In the genomic region with DNA sequence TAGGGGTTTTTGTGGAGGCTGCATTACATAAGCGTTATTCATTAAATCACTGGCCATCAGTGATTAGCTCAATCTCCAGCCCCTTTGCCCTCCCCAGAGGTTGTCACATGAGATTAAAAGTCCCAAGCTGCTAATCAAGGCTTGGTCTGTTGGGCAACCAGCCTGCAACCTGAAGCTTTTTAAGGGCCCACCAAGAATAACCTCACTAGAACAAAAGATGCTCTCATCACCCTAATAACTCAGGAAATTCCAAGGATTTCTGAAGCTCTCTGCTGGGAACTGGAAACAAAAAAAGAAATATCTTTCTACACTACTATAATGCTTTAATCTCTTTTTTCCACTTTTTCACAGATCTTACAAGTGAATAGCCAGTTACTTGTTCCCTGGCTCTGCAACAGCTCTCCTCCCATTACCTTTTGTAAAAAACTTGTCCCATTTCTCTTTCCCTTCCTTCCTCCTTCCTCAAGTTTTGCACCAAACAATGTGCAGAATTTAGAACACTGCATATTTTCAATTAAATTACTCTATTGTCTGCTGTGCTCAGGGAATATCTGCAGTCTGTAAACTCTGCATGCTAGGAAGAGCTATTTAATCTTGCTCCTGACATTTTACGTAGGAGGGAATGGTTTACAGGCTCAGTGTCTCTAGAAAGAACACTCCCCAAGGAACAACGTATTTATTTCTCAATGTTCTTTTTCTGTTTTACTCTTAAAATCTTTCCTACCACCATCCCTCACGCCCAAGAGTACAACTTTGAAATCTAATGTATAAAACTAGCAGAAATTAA, we compare ENCODE assay signal across 1 cellular context.
TF ChIP-seq lines count a peak whose summit lies in the region.

No MANE protein-coding gene starts in this region.

TF ChIP-seq in WTC11, 78 proteins besides CTCF, POLR2A, EP300 and RAD21 (continued from another document):
- TF ChIP-seq, protein P1, sequence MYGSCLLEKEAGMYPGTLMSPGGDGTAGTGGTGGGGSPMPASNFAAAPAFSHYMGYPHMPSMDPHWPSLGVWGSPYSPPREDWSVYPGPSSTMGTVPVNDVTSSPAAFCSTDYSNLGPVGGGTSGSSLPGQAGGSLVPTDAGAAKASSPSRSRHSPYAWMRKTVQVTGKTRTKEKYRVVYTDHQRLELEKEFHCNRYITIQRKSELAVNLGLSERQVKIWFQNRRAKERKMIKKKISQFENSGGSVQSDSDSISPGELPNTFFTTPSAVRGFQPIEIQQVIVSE (CRISPR knock-in tag; IDR thresholded peaks at IDR 0.05; ENCODE audit: borderline replicate concordance): no peak
- no peak for TF ChIP-seq JAZF1 (CRISPR knock-in tag; IDR thresholded peaks at IDR 0.05)
- TF ChIP-seq ZNF219 (CRISPR knock-in tag; IDR thresholded peaks at IDR 0.05; ENCODE audit: borderline replicate concordance): no peak
- no peak for TF ChIP-seq NFYB (CRISPR knock-in tag; conservative IDR thresholded peaks at IDR 0.05; ENCODE audit: low read depth)
- TF ChIP-seq RELA (CRISPR knock-in tag; IDR thresholded peaks at IDR 0.05; ENCODE audit: borderline replicate concordance): no peak
- TF ChIP-seq CREM (CRISPR knock-in tag; IDR thresholded peaks at IDR 0.05): no peak
TF ChIP-seq in WTC11: peak in this region for 0.
